In the genomic region with DNA sequence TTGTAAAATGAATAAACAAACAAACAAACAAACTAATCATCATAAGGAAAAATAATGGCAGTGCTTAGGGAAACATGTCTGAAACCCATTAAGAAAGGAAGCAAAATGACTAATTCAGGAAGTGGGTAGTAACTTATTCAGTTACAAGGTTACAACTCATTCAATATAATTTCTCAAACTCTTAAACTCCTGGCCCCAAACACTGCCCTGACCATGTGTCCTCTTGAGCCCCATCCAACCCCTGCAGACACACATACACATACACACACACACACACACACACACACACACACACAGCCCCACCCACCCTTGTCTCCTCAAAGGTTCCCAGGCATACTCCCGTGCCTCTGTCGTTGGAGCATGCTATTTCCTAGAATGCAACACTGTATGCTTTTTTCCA, we compare ENCODE assay signal across 12 cellular contexts.
A peak's percentile ranks its signal among the peaks of the same experiment; 100 is the strongest.
DNase-seq lines count a peak whose midpoint lies in the region; ATAC-seq and TF ChIP-seq lines count a peak whose summit lies in the region.
"Had no signal": no experiment of that assay in that cellular context is flagged by ENCODE, and none has a peak within 500 bp of the region (broad histone marks: within the 10 kb centered on the region; RNA-seq: fewer than 3 reads in every experiment).

No MANE protein-coding gene starts in this region.

- DNase-seq in AG20443 (ENCODE audit: low spot score) (peak; percentile 20), M059J (ENCODE audit: low read depth) (peak; percentile 62), choroid plexus epithelial cell (ENCODE audit: low read depth) (peak; percentile 28), C1 segment of cervical spinal cord (lab: John Stamatoyannopoulos, UW) (no peak), HPDE6-E6E7 (ENCODE audit: extremely low spot score) (no peak), Right ventricle myocardium superior (no peak)
- DNase-seq: activated CD4-positive, alpha-beta memory T cell treated with anti-CD3 and anti-CD28 coated beads for 36 hours; BE2C; esophagus squamous epithelium; NCI-H1694 treated with DMSO at 0.1 percent for 48 hours had no signal

- ATAC-seq in GM21390 (IDR thresholded peaks at IDR 0.05; ENCODE audit: unreplicated experiment) (peak; percentile 63), HG03097 (IDR thresholded peaks at IDR 0.05; ENCODE audit: low FRiP score, unreplicated experiment) (no peak), Right ventricle myocardium superior (ENCODE audit: poor library complexity) (no peak)

- no peak for TF ChIP-seq CTCF in choroid plexus epithelial cell (conservative IDR thresholded peaks at IDR 0.05; ENCODE audit: low read depth, low read length)

- no peak overlapping the region for H3K4me3 ChIP-seq in choroid plexus epithelial cell (ENCODE audit: low read depth, low read length)
- H3K4me3 ChIP-seq: esophagus squamous epithelium had no signal

- intact Hi-C loops in Right ventricle myocardium superior (cut with DNase I) = no loop called here

Comparison
In these comparisons a context has a peak if more than half of its experiments do, and no peak if none do; other contexts are left out.
1. DNase-seq: peak in AG20443 (single experiment), M059J (single experiment) and choroid plexus epithelial cell (single experiment); none in C1 segment of cervical spinal cord (0 of 14), HPDE6-E6E7 (single experiment) and Right ventricle myocardium superior (single experiment).